27 cellular contexts compared by ENCODE assay signal in genomic region chr3:52043750-52044149, GRCh38. TPM values are rescaled to one million over a fixed set of nuclear protein-coding genes. Genes with fewer than 3 reads are reported as not detected.
DNase-seq lines count a peak whose midpoint lies in the region; ATAC-seq, FAIRE-seq and TF ChIP-seq lines count a peak whose summit lies in the region.
"Had no signal": no experiment of that assay in that cellular context is flagged by ENCODE, and none has a peak within 500 bp of the region (broad histone marks: within the 10 kb centered on the region; RNA-seq: fewer than 3 reads in every experiment).

No MANE protein-coding gene starts in this region.

- no peak overlapping the region for H2AFZ ChIP-seq in K562 (ENCODE audit: low read depth, low read length)
- H2AFZ ChIP-seq: PC-9 had no signal

- H3K4me2 ChIP-seq in K562 (ENCODE audit: insufficient read depth, low read length) = no peak overlapping the region
- H3K4me2 ChIP-seq: A549, PC-9 had no signal

- H3K27me3 ChIP-seq in right atrium auricular region (no peaks in the 10 kb centered on the region), heart left ventricle (no peaks in the 10 kb centered on the region), K562 (ENCODE audit: control insufficient read depth in 2 of 2, insufficient read depth in 2 of 2, low read length in 2 of 2) (peaks cover 0 to 22% of the 10 kb centered on the region in 2 experiments; a peak in 2 of 5 replicates), foreskin keratinocyte (no peaks in the 10 kb centered on the region), vagina (no peaks in the 10 kb centered on the region)
- H3K27me3 ChIP-seq: neutrophil, SJCRH30 had no signal

- intact Hi-C loops in heart left ventricle (cut with DNase I) = no loop called here
- intact Hi-C loops in K562 (cut with micrococcal nuclease) = no loop called here
- intact Hi-C loops in vagina (cut with DNase I) = no loop called here

- H3K27ac ChIP-seq in right atrium auricular region (peak overlapping the region; percentile 78 to 82), heart left ventricle (no peak overlapping the region), K562 (ENCODE audit: extremely low read depth, low read depth, low read length) (no peak overlapping the region), foreskin keratinocyte (peak overlapping the region; percentile 100), vagina (peak overlapping the region; percentile 23)
- H3K27ac ChIP-seq: HL-60, lower lobe of right lung, neutrophil, PC-9, SJCRH30 had no signal

- no peak for ATAC-seq in heart left ventricle
- ATAC-seq in K562 = no peak
- no peak for ATAC-seq in foreskin keratinocyte
- ATAC-seq: A549, lower lobe of right lung, WTC11 had no signal

- no peaks in the 10 kb centered on the region for H3K79me2 ChIP-seq in K562 (ENCODE audit: control insufficient read depth, insufficient read depth, low read length)

- CTCF ChIA-PET in K562 (lab: Yijun Ruan, JAX; ENCODE audit: low intra/inter-chr PET ratio) = no interaction called here

- no peaks in the 10 kb centered on the region for H4K20me1 ChIP-seq in K562 (replicated peaks; ENCODE audit: control insufficient read depth, insufficient read depth, low read length)

- TF ChIP-seq CTCF in right atrium auricular region (IDR thresholded peaks at IDR 0.05) (no peak), heart left ventricle (IDR thresholded peaks at IDR 0.05) (no peak), K562 (IDR thresholded peaks at IDR 0.05 in 2 of 3, conservative IDR thresholded peaks at IDR 0.05 in 1 of 3; ENCODE audit: insufficient read depth in 2 of 3, low read depth in 1 of 3, low read length in 3 of 3) (no peak), foreskin keratinocyte (conservative IDR thresholded peaks at IDR 0.05) (no peak), vagina (IDR thresholded peaks at IDR 0.05) (no peak)

- no peak for TF ChIP-seq RAD21 in K562 (CRISPR knock-in tag; conservative IDR thresholded peaks at IDR 0.05 in 1 of 2, IDR thresholded peaks at IDR 0.05 in 1 of 2)

- BruUV-seq in K562 (replicated peaks; lab: Mats Ljungman, UMichigan) = no TSS peak

- FAIRE-seq in K562 (lab: Jason Lieb, UNC) = no peak
- FAIRE-seq: A549, colon had no signal

- no peaks in the 10 kb centered on the region for H3K9me1 ChIP-seq in K562 (ENCODE audit: control insufficient read depth, insufficient read depth, low read length)

- no peak for TF ChIP-seq EP300 in K562 (IDR thresholded peaks at IDR 0.05; ENCODE audit: low read length)

- peaks cover 0 to 77% of the 10 kb centered on the region in 2 donors for H3K4me1 ChIP-seq in right atrium auricular region
- H3K4me1 ChIP-seq in heart left ventricle = peaks cover 2 to 59% (median 46%) of the 10 kb centered on the region in 12 donors
- peaks cover 3 to 35% of the 10 kb centered on the region in 2 experiments; a peak in 4 of 5 replicates for H3K4me1 ChIP-seq in K562 (replicated peaks in 1 of 2; ENCODE audit: control insufficient read depth in 2 of 2, insufficient read depth in 2 of 2, low read length in 2 of 2)
- H3K4me1 ChIP-seq in foreskin keratinocyte = peaks cover 29% of the 10 kb centered on the region
- peaks cover 76% of the 10 kb centered on the region for H3K4me1 ChIP-seq in vagina

- POLR2A ChIA-PET in K562 (lab: Yijun Ruan, JAX) = interaction anchor here (0.6 to 1.3 kb wide), 3 partner anchors 10 to 211 kb away, joined by 3 to 6 read pairs (median 4); no protein-coding TSS in a partner anchor

- H3K9me3 ChIP-seq in right atrium auricular region (no peaks in the 10 kb centered on the region), heart left ventricle (no peaks in the 10 kb centered on the region), K562 (replicated peaks; ENCODE audit: control insufficient read depth, insufficient read depth, low read depth, low read length) (no peaks in the 10 kb centered on the region), vagina (no peaks in the 10 kb centered on the region)
- H3K9me3 ChIP-seq: A549, lower lobe of right lung, neutrophil, SJCRH30 had no signal

- peak overlapping the region in 1 of 2 experiments; percentile 78; a peak in 2 of 4 replicates for H3K9ac ChIP-seq in K562 (ENCODE audit: insufficient read depth in 1 of 2, low read depth in 2 of 2, low read length in 2 of 2)

- TF ChIP-seq POLR2A in heart left ventricle (IDR thresholded peaks at IDR 0.05) = no peak
- TF ChIP-seq POLR2A in K562 (conservative IDR thresholded peaks at IDR 0.05) = no peak
- no peak for TF ChIP-seq POLR2A in vagina (IDR thresholded peaks at IDR 0.05)

- WGBS in heart left ventricle, 4 donors = 87 to 95% (median 89%) methylated on average over 6 of the region's 6 CpGs
- WGBS in K562 (ENCODE audit: insufficient coverage, low coverage, missing lambda C conversion rate) = 26% methylated on average over 5 of the region's 6 CpGs

- DNase-seq in right atrium auricular region (ENCODE audit: low spot score) (no peak), heart left ventricle (no peak), K562 (ENCODE audit: extremely low read depth in 1 of 4, low spot score in 3 of 4) (no peak), foreskin keratinocyte (no peak), vagina (ENCODE audit: extremely low spot score in 2 of 2) (no peak), NCI-H146 (lab: John Stamatoyannopoulos, UW) (no peak), NCI-H1436 treated with DMSO at 0.1 percent for 48 hours (lab: John Stamatoyannopoulos, UW) (no peak), UCSD-AML1 (lab: John Stamatoyannopoulos, UW; ENCODE audit: unreplicated experiment) (no peak)
- DNase-seq: activated CD4-positive, alpha-beta memory T cell treated with anti-CD3 and anti-CD28 coated beads for 36 hours; activated naive CD4-positive, alpha-beta T cell treated with anti-CD3 and anti-CD28 coated beads for 36 hours; activated T-cell treated with anti-CD3 and anti-CD28 coated beads, Interleukin-2, amount 50 U/mL, for 1 hour; anterior cingulate cortex; GDM1; immature natural killer cell; lower lobe of right lung; MM.1S; NCI-H1694; NCI-H774; PC-9; stimulated activated CD4-positive, alpha-beta T cell treated with anti-CD3 and anti-CD28 coated beads, Interleukin-12 subunit alpha, Interleukin-12 subunit beta, amount 100 ng/mL, for 4 hours; T-helper 2 cell had no signal

- H3K36me3 ChIP-seq in right atrium auricular region (peaks cover 6% of the 10 kb centered on the region), heart left ventricle (peaks cover 0 to 9% (median 5%) of the 10 kb centered on the region in 9 donors), K562 (ENCODE audit: control insufficient read depth, insufficient read depth, low read length) (no peaks in the 10 kb centered on the region; the same call in 2 of the 3 replicates), vagina (peaks cover 0 to 3% of the 10 kb centered on the region in 2 donors)
- H3K36me3 ChIP-seq: neutrophil, SJCRH30 had no signal

- in situ Hi-C loops in K562 (cut with MboI) = no loop called here

- H3K4me3 ChIP-seq in right atrium auricular region (no peak overlapping the region), heart left ventricle (no peak overlapping the region), K562 (no peak overlapping the region), vagina (no peak overlapping the region)
- H3K4me3 ChIP-seq: A549, lower lobe of right lung, PC-9, SJCRH30 had no signal

RNA-seq across cellular contexts. Expression of gene DUSP7, which starts 12.6 kb away (rescaled TPM):
- total RNA-seq in right atrium auricular region (10 to 100 TPM; 17.7 to 33.7 TPM), heart left ventricle (10 to 100 TPM; 14.5 to 33.2 (median 20.7) TPM), K562 (2014; rRNA removed) (8.2 and 13.0 TPM in 2 replicates), K562 (2014; rRNA removed; fragmentation: Illumina TruSeq; extraction: Trizol) (3.0 and 3.6 TPM in 2 replicates), K562 (2015; rRNA removed; fragmentation: Illumina TruSeq; extraction: Trizol) (7.6 and 8.5 TPM in 2 replicates), K562 (2021) (15.8 and 16.6 TPM in 2 replicates), foreskin keratinocyte (119 and 131 TPM in 2 replicates), vagina (59.9 TPM)
- polyA plus RNA-seq in heart left ventricle (10 to 100 TPM in 1 of 2 donors, 1 to 10 TPM in 1; 9.2 to 26.1 TPM), K562 (2011; rRNA removed) (8.4 and 13.8 TPM in 2 replicates), K562 (2014; fragmentation: Illumina TruSeq; extraction: Trizol) (11.0 and 11.3 TPM in 2 replicates), K562 (2014; fragmentation: Nextera tagmentation; extraction: Ambion mirVana) (under 1 TPM; 0.45 to 0.58 TPM), K562 (2014; rRNA removed) (11.8 and 12.6 TPM in 2 replicates), foreskin keratinocyte (107 and 117 TPM in 2 replicates)
- total RNA-seq in K562 (2011; cell fraction: chromatin; rRNA removed; ENCODE audit: low replicate concordance) = 8.6 and 27.9 TPM in 2 replicates
- 22.9 and 25.2 TPM in 2 replicates for total RNA-seq in K562 (2011; cell fraction: nucleolus; rRNA removed)
- total RNA-seq in K562 (2011; cell fraction: nucleoplasm; rRNA removed) = 15.6 and 17.5 TPM in 2 replicates
- 18.8 and 26.6 TPM in 2 replicates for polyA plus RNA-seq in K562 (2011; cell fraction: cytosol; rRNA removed)
- polyA plus RNA-seq in K562 (2011; cell fraction: nucleus; rRNA removed) = 20.3 and 23.2 TPM in 2 replicates
- polyA plus RNA-seq in K562 (2012) = 5.7 and 8.1 TPM in 2 replicates
- 12.8 and 20.2 TPM in 2 replicates for polyA minus RNA-seq in K562 (2011; rRNA and poly(A)+ RNA removed)
- 15.9 and 16.3 TPM in 2 replicates for polyA minus RNA-seq in K562 (2011; cell fraction: cytosol; rRNA and poly(A)+ RNA removed)
- polyA minus RNA-seq in K562 (2011; cell fraction: nucleus; rRNA and poly(A)+ RNA removed) = 17.9 and 25.9 TPM in 2 replicates

RNA-seq across cellular contexts. Expression of gene RPL29, which starts 48.1 kb away (rescaled TPM):
- total RNA-seq in right atrium auricular region (1,000 to 10,000 TPM in 1 of 2 donors, 100 to 1,000 TPM in 1; 658 to 1,017 TPM), heart left ventricle (100 to 1,000 TPM; 515 to 986 (median 681) TPM), K562 (2014; rRNA removed) (1,104 and 1,143 TPM in 2 replicates), K562 (2014; rRNA removed; fragmentation: Illumina TruSeq; extraction: Trizol) (811 and 895 TPM in 2 replicates), K562 (2015; rRNA removed; fragmentation: Illumina TruSeq; extraction: Trizol) (1,065 and 1,147 TPM in 2 replicates), K562 (2021) (917 and 1,045 TPM in 2 replicates), foreskin keratinocyte (1,319 and 1,629 TPM in 2 replicates), vagina (1,678 TPM)
- polyA plus RNA-seq in heart left ventricle (1,000 to 10,000 TPM; 1,354 to 1,405 TPM), K562 (2011; rRNA removed) (1,156 and 1,373 TPM in 2 replicates), K562 (2014; fragmentation: Illumina TruSeq; extraction: Trizol) (1,281 and 1,602 TPM in 2 replicates), K562 (2014; fragmentation: Nextera tagmentation; extraction: Ambion mirVana) (100 to 1,000 TPM; 568 to 871 TPM), K562 (2014; rRNA removed) (1,326 and 1,475 TPM in 2 replicates), foreskin keratinocyte (2,404 and 2,789 TPM in 2 replicates)
- total RNA-seq in K562 (2011; cell fraction: chromatin; rRNA removed; ENCODE audit: low replicate concordance) = 184 and 350 TPM in 2 replicates
- total RNA-seq in K562 (2011; cell fraction: nucleolus; rRNA removed) = 475 and 490 TPM in 2 replicates
- 538 and 894 TPM in 2 replicates for total RNA-seq in K562 (2011; cell fraction: nucleoplasm; rRNA removed)
- 2,082 and 2,495 TPM in 2 replicates for polyA plus RNA-seq in K562 (2011; cell fraction: cytosol; rRNA removed)
- 709 and 859 TPM in 2 replicates for polyA plus RNA-seq in K562 (2011; cell fraction: nucleus; rRNA removed)
- polyA plus RNA-seq in K562 (2012) = 1,411 and 1,997 TPM in 2 replicates
- 954 and 1,034 TPM in 2 replicates for polyA minus RNA-seq in K562 (2011; rRNA and poly(A)+ RNA removed)
- polyA minus RNA-seq in K562 (2011; cell fraction: cytosol; rRNA and poly(A)+ RNA removed) = 628 and 690 TPM in 2 replicates
- 177 and 303 TPM in 2 replicates for polyA minus RNA-seq in K562 (2011; cell fraction: nucleus; rRNA and poly(A)+ RNA removed)

Comparison
In these comparisons a context has a peak if more than half of its experiments do, and no peak if none do; other contexts are left out.
1. H3K27ac ChIP-seq: peak in right atrium auricular region (2 of 2), foreskin keratinocyte (single experiment) and vagina (single experiment); none in heart left ventricle (0 of 12) and K562 (single experiment).